Comparison of ENCODE assay signal across 19 cellular contexts in genomic region chr3:9208713-9209112, GRCh38.
"Had no signal": no experiment of that assay in that cellular context is flagged by ENCODE, and none has a peak within 500 bp of the region (broad histone marks: within the 10 kb centered on the region; RNA-seq: fewer than 3 reads in every experiment).

No MANE protein-coding gene starts in this region.

- H3K27me3 ChIP-seq: SJSA1 had no signal

- H3K4me3 ChIP-seq: SJSA1, SK-N-MC had no signal

- H3K27ac ChIP-seq: SJSA1, SK-N-MC had no signal

- H3K4me1 ChIP-seq: SJSA1 had no signal

- H3K36me3 ChIP-seq: SJSA1 had no signal

- DNase-seq: KBM-7, MV-4-11, NCI-H1048, NCI-H1105, NCI-H1417, NCI-H1436 treated with DMSO at 0.1 percent for 48 hours, NCI-H1694, NCI-H187 treated with DMSO at 0.1 percent for 48 hours, NCI-H2029 treated with DMSO at 0.1 percent for 48 hours, NCI-H2171 treated with DMSO at 0.1 percent for 48 hours, NCI-H345, NCI-H446 treated with DMSO at 0.1 percent for 48 hours, NCI-H526 treated with DMSO at 0.1 percent for 48 hours, NCI-H774, Right ventricle myocardium superior, RPMI8226, SIG-M5 had no signal

- H3K9me3 ChIP-seq: SJSA1 had no signal
